ENCODE assay signal across 22 cellular contexts in genomic region chr18:6595666-6596065, GRCh38.
DNase-seq lines count a peak whose midpoint lies in the region; TF ChIP-seq lines count a peak whose summit lies in the region.
"Had no signal": no experiment of that assay in that cellular context is flagged by ENCODE, and none has a peak within 500 bp of the region (broad histone marks: within the 10 kb centered on the region; RNA-seq: fewer than 3 reads in every experiment).

No MANE protein-coding gene starts in this region.

- intact Hi-C loops in testis (cut with DNase I; ENCODE audit: low total_unique reads), result no loop called here

- 38 to 64% methylated on average over 7 of the region's 7 CpGs for WGBS in testis, 2 donors

- H3K4me2 ChIP-seq in osteoblast (ENCODE audit: insufficient read depth, low read length), result no peak overlapping the region

- H4K20me1 ChIP-seq in osteoblast (ENCODE audit: insufficient read depth, low read length), result no peaks in the 10 kb centered on the region

- no peak overlapping the region for H3K27ac ChIP-seq in osteoblast (ENCODE audit: low read depth, low read length)
- no peak overlapping the region for H3K27ac ChIP-seq in testis
- H3K27ac ChIP-seq: HL-60 had no signal

- H2AFZ ChIP-seq in osteoblast (ENCODE audit: low read length), result no peak overlapping the region

- H3K36me3 ChIP-seq in osteoblast (ENCODE audit: insufficient read depth, low read length) (no peaks in the 10 kb centered on the region), testis (ENCODE audit: low read depth, missing control alignments) (no peaks in the 10 kb centered on the region)

- DNase-seq in ELF-1 (ENCODE audit: low read depth, low spot score) (peak; percentile 37), inferior parietal cortex (ENCODE audit: extremely low spot score) (peak; percentile 38), osteoblast (ENCODE audit: insufficient read length, low spot score, missing footprints) (peak; percentile 41), testis (peak; percentile 17), T-helper 1 cell (no peak), SW480 (ENCODE audit: low spot score) (no peak)
- DNase-seq in activated T-cell treated with anti-CD3 and anti-CD28 coated beads, Interleukin-2, amount 50 U/mL, for 1 hour, result no peak
- DNase-seq: COR-L47, DMS79 treated with DMSO at 0.1 percent for 48 hours, GOT3, HCEC 1CT, KBM-7, MM.1S, NCI-H1048, NCI-H1417 treated with DMSO at 0.1 percent for 48 hours, NCI-H187 treated with DMSO at 0.1 percent for 48 hours, NCI-H345, NCI-H524, NCI-H82, SIG-M5 had no signal

- TF ChIP-seq CTCF in osteoblast (IDR thresholded peaks at IDR 0.05; ENCODE audit: extremely low read depth, low read depth, low read length), result no peak
- no peak for TF ChIP-seq CTCF in testis (IDR thresholded peaks at IDR 0.05)

- H3K79me2 ChIP-seq in osteoblast (ENCODE audit: insufficient read depth, low read length), result no peaks in the 10 kb centered on the region

- H3K9me3 ChIP-seq in osteoblast (ENCODE audit: low read depth, low read length), result no peaks in the 10 kb centered on the region
- no peaks in the 10 kb centered on the region for H3K9me3 ChIP-seq in testis

- H3K4me3 ChIP-seq in osteoblast (ENCODE audit: insufficient read depth, low read length), result no peak overlapping the region
- no peak overlapping the region for H3K4me3 ChIP-seq in testis
- H3K4me3 ChIP-seq: GM12878 had no signal

- H3K27me3 ChIP-seq in osteoblast (ENCODE audit: insufficient read depth, low read length) (no peaks in the 10 kb centered on the region), testis (no peaks in the 10 kb centered on the region)

- TF ChIP-seq POLR2A in testis (IDR thresholded peaks at IDR 0.05), result no peak

- no peaks in the 10 kb centered on the region for H3K4me1 ChIP-seq in osteoblast (ENCODE audit: insufficient read depth, low read length)
- H3K4me1 ChIP-seq in testis, result peaks cover 2% of the 10 kb centered on the region

Comparison
In these comparisons a context has a peak if more than half of its experiments do, and no peak if none do; other contexts are left out.
1. DNase-seq: peak in ELF-1 (single experiment), inferior parietal cortex (single experiment), osteoblast (single experiment) and testis (single experiment); none in activated T-cell treated with anti-CD3 and anti-CD28 coated beads, Interleukin-2, amount 50 U/mL, for 1 hour (single experiment), T-helper 1 cell (0 of 5) and SW480 (single experiment).